Comparison of ENCODE assay signal across 13 cellular contexts in the genomic region with DNA sequence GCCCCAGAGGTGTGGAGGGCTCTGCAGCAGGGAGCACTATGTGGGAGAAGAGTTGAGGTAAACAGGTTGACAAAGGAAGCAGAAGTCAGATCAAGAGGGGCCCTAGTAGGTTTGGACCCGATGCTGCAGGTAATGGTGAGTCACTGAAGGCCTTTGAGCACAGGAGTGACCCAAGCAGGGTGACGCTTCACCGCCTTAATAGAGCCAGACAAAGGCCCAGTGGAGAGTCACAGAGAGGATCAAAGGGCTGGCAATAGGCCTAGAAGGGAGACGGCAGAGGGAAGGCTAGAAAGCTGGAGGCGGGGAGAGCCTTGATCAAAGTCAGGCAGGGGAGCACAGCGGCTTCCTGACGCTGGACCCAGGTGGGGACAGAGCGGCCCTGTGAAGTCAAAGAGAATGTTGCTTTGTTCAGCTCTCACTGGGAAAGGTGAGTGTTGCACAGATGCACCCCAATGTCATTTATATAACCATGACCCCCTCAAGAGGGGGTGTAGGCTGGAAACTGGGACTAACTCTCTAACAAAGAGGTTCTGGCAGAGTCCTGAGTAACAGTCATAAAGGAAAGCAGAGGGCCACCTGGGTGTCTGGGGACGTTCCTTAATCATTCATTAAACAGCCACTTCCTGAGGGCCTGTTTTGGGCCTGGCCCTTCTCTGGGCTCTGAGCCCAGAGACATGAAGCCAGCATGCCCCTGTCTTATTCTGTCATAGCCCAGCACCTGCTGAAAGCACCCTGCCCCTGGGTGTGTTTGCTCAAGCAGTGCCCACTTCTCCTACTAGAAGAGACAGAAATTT. TPM values are rescaled to one million over a fixed set of nuclear protein-coding genes. Genes with fewer than 3 reads are reported as not detected.
DNase-seq lines count a peak whose midpoint lies in the region; ATAC-seq and TF ChIP-seq lines count a peak whose summit lies in the region.
"Had no signal": no experiment of that assay in that cellular context is flagged by ENCODE, and none has a peak within 500 bp of the region (broad histone marks: within the 10 kb centered on the region; RNA-seq: fewer than 3 reads in every experiment).

No MANE protein-coding gene starts in this region.

- no peak overlapping the region for H3K4me3 ChIP-seq in Peyer's patch
- no peak overlapping the region for H3K4me3 ChIP-seq in left lung
- H3K4me3 ChIP-seq: SJCRH30, smooth muscle cell had no signal

- H3K36me3 ChIP-seq in Peyer's patch (no peaks in the 10 kb centered on the region), left lung (no peaks in the 10 kb centered on the region)
- H3K36me3 ChIP-seq: SJCRH30 had no signal

- H3K27me3 ChIP-seq in Peyer's patch (no peaks in the 10 kb centered on the region), left lung (peaks cover 0 to 9% of the 10 kb centered on the region in 2 donors)
- H3K27me3 ChIP-seq: SJCRH30 had no signal

- intact Hi-C loops in left lung (cut with DNase I), result no loop called here

- peak; percentile 86 for ATAC-seq in GM18498 (IDR thresholded peaks at IDR 0.05; ENCODE audit: unreplicated experiment)
- ATAC-seq in GM21515 (IDR thresholded peaks at IDR 0.05; ENCODE audit: unreplicated experiment), result peak; percentile 81
- ATAC-seq in HG03196 (IDR thresholded peaks at IDR 0.05; ENCODE audit: unreplicated experiment), result peak; percentile 84
- ATAC-seq in SK-N-SH treated with all-trans-retinoic acid at 6 μM for 48 hours, result no peak
- ATAC-seq in HG02885 (IDR thresholded peaks at IDR 0.05; ENCODE audit: poor library complexity, unreplicated experiment), result no peak
- no peak for ATAC-seq in left lung
- ATAC-seq: activated CD8-positive, alpha-beta T cell treated with anti-CD3 and anti-CD28 coated beads, Interleukin-2, amount 10 ng/mL, durations not matched to agents 7 days and 5 days had no signal

- DNase-seq in Peyer's patch (no peak), left lung (no peak)
- no peak for DNase-seq in activated T-cell treated with anti-CD3 and anti-CD28 coated beads, Interleukin-2, amount 50 U/mL, for 1 hour
- DNase-seq: activated CD8-positive, alpha-beta T cell treated with anti-CD3 and anti-CD28 coated beads, Interleukin-2, amount 10 ng/mL, durations not matched to agents 7 days and 5 days; Calu3; NCI-H1694; SJCRH30 had no signal

- H3K4me1 ChIP-seq in Peyer's patch (no peaks in the 10 kb centered on the region), left lung (no peaks in the 10 kb centered on the region)
- H3K4me1 ChIP-seq: SJCRH30 had no signal

- TF ChIP-seq POLR2A in Peyer's patch (IDR thresholded peaks at IDR 0.05), result no peak

- H3K27ac ChIP-seq in Peyer's patch, result no peak overlapping the region
- H3K27ac ChIP-seq in left lung, result no peak overlapping the region
- H3K27ac ChIP-seq: SJCRH30 had no signal

- H3K9me3 ChIP-seq in Peyer's patch, result no peaks in the 10 kb centered on the region
- no peaks in the 10 kb centered on the region for H3K9me3 ChIP-seq in left lung
- H3K9me3 ChIP-seq: SJCRH30 had no signal

- TF ChIP-seq CTCF in Peyer's patch (IDR thresholded peaks at IDR 0.05) (no peak), left lung (IDR thresholded peaks at IDR 0.05) (no peak)

TF ChIP-seq in SK-N-SH treated with all-trans-retinoic acid at 6 μM for 48 hours, 23 proteins besides CTCF, POLR2A, EP300 and RAD21:
- TF ChIP-seq GLIS3 (CRISPR knock-in tag; IDR thresholded peaks at IDR 0.05), result no peak
- TF ChIP-seq TOX (CRISPR knock-in tag; IDR thresholded peaks at IDR 0.05; ENCODE audit: borderline replicate concordance), result no peak
- no peak for TF ChIP-seq ZFP3 (CRISPR knock-in tag; IDR thresholded peaks at IDR 0.05)
- TF ChIP-seq ZC3H10 (CRISPR knock-in tag; IDR thresholded peaks at IDR 0.05), result no peak
- 0 out of 2 replicates have a peak, but pooled peaks have one; percentile 12 for TF ChIP-seq TCF4 (CRISPR knock-in tag; IDR thresholded peaks at IDR 0.05; ENCODE audit: borderline replicate concordance)
- TF ChIP-seq ZNF565 (CRISPR knock-in tag; conservative IDR thresholded peaks at IDR 0.05; ENCODE audit: low read depth), result no peak
- no peak for TF ChIP-seq PATZ1 (CRISPR knock-in tag; IDR thresholded peaks at IDR 0.05; ENCODE audit: borderline replicate concordance)
TF ChIP-seq in SK-N-SH treated with all-trans-retinoic acid at 6 μM for 48 hours: peak in this region for 1.

RNA-seq across cellular contexts. Expression of gene CPLX2, which starts 9.8 kb away (rescaled TPM):
- total RNA-seq in Peyer's patch (1 to 10 TPM in 3 of 4 donors, not detected in 1; 1.4 to 2.5 (median 1.7) TPM), left lung (not detected)
- total RNA-seq: activated CD8-positive, alpha-beta T cell treated with anti-CD3 and anti-CD28 coated beads, Interleukin-2, amount 10 ng/mL, durations not matched to agents 7 days and 5 days; Calu3; SJCRH30; smooth muscle cell had no signal

Comparison
In these comparisons a context has a peak if more than half of its experiments do, and no peak if none do; other contexts are left out.
1. ATAC-seq: peak in GM18498 (single experiment), GM21515 (single experiment) and HG03196 (single experiment); none in SK-N-SH treated with all-trans-retinoic acid at 6 μM for 48 hours (single experiment), HG02885 (single experiment) and left lung (single experiment).